ENCODE assay signal across 20 cellular contexts in genomic region chr6:169970306-169970988, GRCh38.
DNase-seq lines count a peak whose midpoint lies in the region; ATAC-seq, FAIRE-seq and TF ChIP-seq lines count a peak whose summit lies in the region.
"Had no signal": no experiment of that assay in that cellular context is flagged by ENCODE, and none has a peak within 500 bp of the region (broad histone marks: within the 10 kb centered on the region; RNA-seq: fewer than 3 reads in every experiment).

No MANE protein-coding gene starts in this region.

- no peak overlapping the region for H3K18ac ChIP-seq in H9 (ENCODE audit: insufficient read length, low read depth, low read length)
- no peak overlapping the region for H3K18ac ChIP-seq in trophoblast cell (ENCODE audit: low read length)

- H3K27me3 ChIP-seq in H9 (ENCODE audit: insufficient read depth, low read length) (no peaks in the 10 kb centered on the region), trophoblast cell (ENCODE audit: insufficient read depth, low read length) (no peaks in the 10 kb centered on the region)
- H3K27me3 ChIP-seq: ascending aorta had no signal

- H3K79me2 ChIP-seq in H9 (ENCODE audit: insufficient read depth, low read length) = no peaks in the 10 kb centered on the region
- no peaks in the 10 kb centered on the region for H3K79me2 ChIP-seq in trophoblast cell (ENCODE audit: control insufficient read depth, insufficient read depth, low read length, poor library complexity)

- H3K9ac ChIP-seq in H9 (ENCODE audit: extremely low read depth, insufficient read length, low read length) = no peak overlapping the region
- H3K9ac ChIP-seq in kidney (ENCODE audit: low read length in 2 of 2) = no peak overlapping the region
- H3K9ac ChIP-seq in trophoblast cell (ENCODE audit: low read length) = no peak overlapping the region

- no peak overlapping the region for H4K5ac ChIP-seq in H9 (ENCODE audit: insufficient read length, low read depth, low read length)

- no peak overlapping the region; the same call in 1 of the 2 replicates for H3K14ac ChIP-seq in H9 (ENCODE audit: insufficient read depth, low read length)
- H3K14ac ChIP-seq in trophoblast cell (ENCODE audit: low read length) = no peak overlapping the region

- H4K12ac ChIP-seq in trophoblast cell (ENCODE audit: low read depth, low read length) = no peak overlapping the region

- H3K4me3 ChIP-seq in kidney (ENCODE audit: low read length in 2 of 2) (no peak overlapping the region), trophoblast cell (ENCODE audit: low read depth, low read length) (no peak overlapping the region)
- H3K4me3 ChIP-seq: ascending aorta, K562 had no signal

- H2BK5ac ChIP-seq in H9 (ENCODE audit: insufficient read length, low read length) (no peak overlapping the region), trophoblast cell (ENCODE audit: low read depth, low read length, poor library complexity) (no peak overlapping the region)

- H4K20me1 ChIP-seq in H9 (ENCODE audit: control insufficient read depth, insufficient read depth, insufficient read length) = no peaks in the 10 kb centered on the region

- no peaks in the 10 kb centered on the region for H3K36me3 ChIP-seq in kidney (ENCODE audit: control insufficient read depth in 1 of 2, insufficient read depth in 2 of 2, low read length in 2 of 2)
- no peaks in the 10 kb centered on the region for H3K36me3 ChIP-seq in trophoblast cell (ENCODE audit: control insufficient read depth in 1 of 2, insufficient read depth in 2 of 2, low read length in 2 of 2)
- H3K36me3 ChIP-seq: ascending aorta had no signal

- H3K27ac ChIP-seq in H9 (ENCODE audit: insufficient read length, low read depth, low read length) = no peak overlapping the region
- no peak overlapping the region for H3K27ac ChIP-seq in kidney (ENCODE audit: low read depth in 2 of 2, low read length in 2 of 2)
- H3K27ac ChIP-seq in trophoblast cell (ENCODE audit: low read depth, low read length) = no peak overlapping the region
- H3K27ac ChIP-seq: ascending aorta had no signal

- no peak overlapping the region for H3K4me3 Mint-ChIP-seq in H9
- H3K4me3 Mint-ChIP-seq: activated naive CD4-positive, alpha-beta T cell treated with anti-CD3 and anti-CD28 coated beads for 36 hours had no signal

- peak; percentile 1 for DNase-seq in Daoy (ENCODE audit: low read depth)
- peak; percentile 21 for DNase-seq in H9
- peak; percentile 74 for DNase-seq in kidney
- DNase-seq in trophoblast cell = peak; percentile 22 to 66
- DNase-seq in omental fat pad (ENCODE audit: low spot score) = no peak
- DNase-seq: activated CD4-positive, CD25-positive, alpha-beta regulatory T cell; activated naive CD4-positive, alpha-beta T cell treated with anti-CD3 and anti-CD28 coated beads for 36 hours; Caco-2; midbrain; MV-4-11; NCI-H2029 treated with DMSO at 0.1 percent for 48 hours; NCI-H510A; nucleus accumbens; SHP77 treated with DMSO at 0.1 percent for 48 hours; stimulated activated CD4-positive, alpha-beta T cell treated with anti-CD3 and anti-CD28 coated beads, Interleukin-4, amount 100 ng/mL, for 24 hours had no signal

- peaks cover 2 to 22% (median 4%) of the 10 kb centered on the region in 3 experiments; a peak in 6 of 7 replicates for H3K36me3 Mint-ChIP-seq in H9 (ENCODE audit: insufficient read depth in 1 of 3, low read depth in 3 of 3)

- H3K9me3 Mint-ChIP-seq in H9 = peaks cover 12 to 21% of the 10 kb centered on the region in 2 experiments
- H3K9me3 Mint-ChIP-seq: activated naive CD4-positive, alpha-beta T cell treated with anti-CD3 and anti-CD28 coated beads for 36 hours had no signal

- H2BK120ac ChIP-seq in H9 (ENCODE audit: low read depth, low read length, poor library complexity, severe bottlenecking) (no peak overlapping the region), trophoblast cell (ENCODE audit: insufficient read depth, low read length, poor library complexity) (no peak overlapping the region)

- no peak for TF ChIP-seq CTCF in H9 (conservative IDR thresholded peaks at IDR 0.05)
- TF ChIP-seq CTCF in kidney (IDR thresholded peaks at IDR 0.05; ENCODE audit: borderline replicate concordance, extremely low read depth, insufficient read depth) = no peak
- no peak for TF ChIP-seq CTCF in omental fat pad (IDR thresholded peaks at IDR 0.05)

- peaks cover 4 to 8% of the 10 kb centered on the region in 2 experiments; a peak in 2 of 4 replicates for H3K4me1 Mint-ChIP-seq in H9

- H3K9me3 ChIP-seq in H9 (ENCODE audit: control insufficient read depth, low read depth, low read length) (no peaks in the 10 kb centered on the region), kidney (ENCODE audit: control insufficient read depth in 1 of 2, low read length in 2 of 2) (no peaks in the 10 kb centered on the region), trophoblast cell (ENCODE audit: insufficient read depth, low read depth, low read length) (peaks cover 5% of the 10 kb centered on the region)
- H3K9me3 ChIP-seq: ascending aorta, Caco-2 had no signal

- H3K27ac Mint-ChIP-seq in H9 = no peak overlapping the region
- H3K27ac Mint-ChIP-seq: activated naive CD4-positive, alpha-beta T cell treated with anti-CD3 and anti-CD28 coated beads for 36 hours had no signal

- H2BK20ac ChIP-seq in H9 (ENCODE audit: low read depth, low read length, poor library complexity, severe bottlenecking) = no peak overlapping the region

- H2BK12ac ChIP-seq in H9 (ENCODE audit: insufficient read length, low read depth, low read length) = no peak overlapping the region
- H2BK12ac ChIP-seq in trophoblast cell (ENCODE audit: low read length) = no peak overlapping the region

- H2AFZ ChIP-seq in H9 (ENCODE audit: low read length) = no peak overlapping the region
- H2AFZ ChIP-seq in trophoblast cell (ENCODE audit: insufficient read depth, low read length, poor library complexity) = no peak overlapping the region

- H4K91ac ChIP-seq in H9 (ENCODE audit: insufficient read length, low read depth, low read length) = no peak overlapping the region
- no peak overlapping the region for H4K91ac ChIP-seq in trophoblast cell (ENCODE audit: low read depth, low read length)

- H3K4me2 ChIP-seq in H9 (ENCODE audit: insufficient read depth, insufficient read length, low read length) = no peak overlapping the region
- H3K4me2 ChIP-seq in trophoblast cell (ENCODE audit: low read length) = no peak overlapping the region

- no peaks in the 10 kb centered on the region for H3K79me1 ChIP-seq in H9 (ENCODE audit: insufficient read depth, low read depth, low read length, poor library complexity, severe bottlenecking)
- no peaks in the 10 kb centered on the region for H3K79me1 ChIP-seq in trophoblast cell (ENCODE audit: low read length)

- H3K4me1 ChIP-seq in H9 (ENCODE audit: insufficient read depth, low read length) = no peaks in the 10 kb centered on the region
- H3K4me1 ChIP-seq in kidney (ENCODE audit: control insufficient read depth in 1 of 2, insufficient read depth in 1 of 2, low read depth in 1 of 2, low read length in 2 of 2) = no peaks in the 10 kb centered on the region
- H3K4me1 ChIP-seq in trophoblast cell (ENCODE audit: control insufficient read depth in 1 of 2, insufficient read depth in 2 of 2, low read length in 2 of 2) = peaks cover 3 to 4% of the 10 kb centered on the region in 2 experiments
- H3K4me1 ChIP-seq: ascending aorta, Caco-2 had no signal

- H3T11ph ChIP-seq in H9 (ENCODE audit: low read length) = no peak overlapping the region

- no peaks in the 10 kb centered on the region for H3K23me2 ChIP-seq in H9 (ENCODE audit: insufficient read length, low read depth, low read length, poor library complexity, severe bottlenecking)

- peaks cover 16% of the 10 kb centered on the region for H3K27me3 Mint-ChIP-seq in H9 (ENCODE audit: low read depth)

- intact Hi-C loops in kidney (cut with DNase I) = no loop called here

- H2AK5ac ChIP-seq in H9 (ENCODE audit: insufficient read length, low read length) (no peak overlapping the region), trophoblast cell (ENCODE audit: low read length) (no peak overlapping the region)

- H3K23ac ChIP-seq in H9 (ENCODE audit: insufficient read length, low read depth, low read length) = no peak overlapping the region
- no peak overlapping the region for H3K23ac ChIP-seq in trophoblast cell (ENCODE audit: low read length)

- no peak overlapping the region for H3K56ac ChIP-seq in H9 (ENCODE audit: insufficient read length, low read depth, low read length)

- ATAC-seq in HG03196 (IDR thresholded peaks at IDR 0.05; ENCODE audit: unreplicated experiment) (no peak), HG03354 (IDR thresholded peaks at IDR 0.05; ENCODE audit: poor library complexity, severe bottlenecking, unreplicated experiment) (no peak), omental fat pad (ENCODE audit: low FRiP score) (no peak)
- ATAC-seq: K562 had no signal

- no peak for FAIRE-seq in kidney (lab: Jason Lieb, UNC)
- FAIRE-seq: K562, keratinocyte had no signal

- H2BK15ac ChIP-seq in H9 (ENCODE audit: low read depth, low read length) = no peak overlapping the region

- H4K8ac ChIP-seq in H9 (replicated peaks; ENCODE audit: insufficient read length, low read depth, low read length) (no peak overlapping the region), trophoblast cell (ENCODE audit: low read depth, low read length) (no peak overlapping the region)

- WGBS in H9 (ENCODE audit: extremely low coverage, insufficient read length, low lambda C conversion rate) = no CpG with 5 or more reads among the region's 19 CpGs
- no CpG with 5 or more reads among the region's 19 CpGs for WGBS in trophoblast cell (ENCODE audit: extremely low coverage, insufficient coverage, insufficient read length)

- H3K4ac ChIP-seq in H9 (ENCODE audit: low read depth, low read length) (no peak overlapping the region), trophoblast cell (ENCODE audit: low read depth, low read length) (no peak overlapping the region)
